Comparison of ENCODE assay signal across 19 cellular contexts in genomic region chr2:63661076-63661475, GRCh38.
DNase-seq lines count a peak whose midpoint lies in the region; ATAC-seq and TF ChIP-seq lines count a peak whose summit lies in the region.
"Had no signal": no experiment of that assay in that cellular context is flagged by ENCODE, and none has a peak within 500 bp of the region (broad histone marks: within the 10 kb centered on the region; RNA-seq: fewer than 3 reads in every experiment).

No MANE protein-coding gene starts in this region.

- H3K27ac Mint-ChIP-seq in mesothelial cell of epicardium: peak overlapping the region; percentile 30
- H3K27ac Mint-ChIP-seq in T-helper 2 cell treated with Interferon-gamma antibody and Interleukin-4, amounts not matched to agents 5 μg/mL and 100 μg/mL, for 36 hours: no peak overlapping the region
- H3K27ac Mint-ChIP-seq: activated CD8-positive, alpha-beta T cell treated with anti-CD3 and anti-CD28 coated beads, Interleukin-2, amount 10 ng/mL, durations not matched to agents 7 days and 5 days; activated naive CD4-positive, alpha-beta T cell treated with anti-CD3 and anti-CD28 coated beads, Interleukin-2, amount 10 ng/mL, durations not matched to agents 7 days and 5 days; dendritic cell treated with granulocyte-macrophage colony-stimulating factor and Interleukin-4, amounts not matched to agents 40 ng/mL and 50 ng/mL, for 4 days; IgD-negative memory B cell had no signal

- DNase-seq in Daoy (ENCODE audit: low read depth): peak; percentile 31
- peak; percentile 64 for DNase-seq in M059J (ENCODE audit: low read depth)
- peak; percentile 73 for DNase-seq in dedifferentiated amniotic fluid mesenchymal stem cell (ENCODE audit: extremely low spot score)
- DNase-seq in mesothelial cell of epicardium (ENCODE audit: low spot score in 2 of 2, unreplicated experiment in 2 of 2): no peak
- DNase-seq in glomerular visceral epithelial cell (ENCODE audit: extremely low spot score): no peak
- no peak for DNase-seq in activated gamma-delta T cell treated with Interleukin-2 at 50 U/mL for 16 hours
- DNase-seq in T-helper 2 cell treated with Interferon-gamma antibody and Interleukin-4, amounts not matched to agents 5 μg/mL and 100 μg/mL, for 36 hours (ENCODE audit: low spot score): no peak
- DNase-seq: activated CD8-positive, alpha-beta T cell treated with anti-CD3 and anti-CD28 coated beads, Interleukin-2, amount 10 ng/mL, durations not matched to agents 7 days and 5 days; activated naive CD4-positive, alpha-beta T cell treated with anti-CD3 and anti-CD28 coated beads, Interleukin-2, amount 10 ng/mL, durations not matched to agents 7 days and 5 days; Caco-2; GOT3; heart right ventricle; NCI-H2081; retina; substantia nigra had no signal

- no peaks in the 10 kb centered on the region for H3K36me3 Mint-ChIP-seq in mesothelial cell of epicardium
- H3K36me3 Mint-ChIP-seq in T-helper 2 cell treated with Interferon-gamma antibody and Interleukin-4, amounts not matched to agents 5 μg/mL and 100 μg/mL, for 36 hours (ENCODE audit: low read depth): no peaks in the 10 kb centered on the region
- H3K36me3 Mint-ChIP-seq: activated naive CD4-positive, alpha-beta T cell treated with anti-CD3 and anti-CD28 coated beads, Interleukin-2, amount 10 ng/mL, durations not matched to agents 7 days and 5 days; IgD-negative memory B cell had no signal

- no peak for TF ChIP-seq CTCF in mesothelial cell of epicardium (IDR thresholded peaks at IDR 0.05; ENCODE audit: unreplicated experiment)

- peaks cover 12% of the 10 kb centered on the region for H3K9me3 Mint-ChIP-seq in mesothelial cell of epicardium
- no peaks in the 10 kb centered on the region for H3K9me3 Mint-ChIP-seq in T-helper 2 cell treated with Interferon-gamma antibody and Interleukin-4, amounts not matched to agents 5 μg/mL and 100 μg/mL, for 36 hours
- H3K9me3 Mint-ChIP-seq: activated naive CD4-positive, alpha-beta T cell treated with anti-CD3 and anti-CD28 coated beads, Interleukin-2, amount 10 ng/mL, durations not matched to agents 7 days and 5 days; dendritic cell treated with granulocyte-macrophage colony-stimulating factor and Interleukin-4, amounts not matched to agents 40 ng/mL and 50 ng/mL, for 4 days; IgD-negative memory B cell had no signal

- H3K4me1 Mint-ChIP-seq in mesothelial cell of epicardium: peaks cover 7% of the 10 kb centered on the region
- H3K4me1 Mint-ChIP-seq in T-helper 2 cell treated with Interferon-gamma antibody and Interleukin-4, amounts not matched to agents 5 μg/mL and 100 μg/mL, for 36 hours (ENCODE audit: low read depth): no peaks in the 10 kb centered on the region
- H3K4me1 Mint-ChIP-seq: activated naive CD4-positive, alpha-beta T cell treated with anti-CD3 and anti-CD28 coated beads, Interleukin-2, amount 10 ng/mL, durations not matched to agents 7 days and 5 days; IgD-negative memory B cell had no signal

- no peaks in the 10 kb centered on the region for H3K27me3 Mint-ChIP-seq in mesothelial cell of epicardium (ENCODE audit: low read depth)
- H3K27me3 Mint-ChIP-seq in T-helper 2 cell treated with Interferon-gamma antibody and Interleukin-4, amounts not matched to agents 5 μg/mL and 100 μg/mL, for 36 hours (ENCODE audit: low read depth): peaks cover 8% of the 10 kb centered on the region
- H3K27me3 Mint-ChIP-seq: dendritic cell treated with granulocyte-macrophage colony-stimulating factor and Interleukin-4, amounts not matched to agents 40 ng/mL and 50 ng/mL, for 4 days had no signal

- ATAC-seq in HG03457 (IDR thresholded peaks at IDR 0.05; ENCODE audit: unreplicated experiment): no peak
- ATAC-seq: activated CD8-positive, alpha-beta T cell treated with anti-CD3 and anti-CD28 coated beads, Interleukin-2, amount 10 ng/mL, durations not matched to agents 7 days and 5 days; GM12878; heart right ventricle had no signal

- H3K4me3 Mint-ChIP-seq in mesothelial cell of epicardium: no peak overlapping the region
- no peak overlapping the region for H3K4me3 Mint-ChIP-seq in T-helper 2 cell treated with Interferon-gamma antibody and Interleukin-4, amounts not matched to agents 5 μg/mL and 100 μg/mL, for 36 hours
- H3K4me3 Mint-ChIP-seq: activated CD8-positive, alpha-beta T cell treated with anti-CD3 and anti-CD28 coated beads, Interleukin-2, amount 10 ng/mL, durations not matched to agents 7 days and 5 days; activated naive CD4-positive, alpha-beta T cell treated with anti-CD3 and anti-CD28 coated beads, Interleukin-2, amount 10 ng/mL, durations not matched to agents 7 days and 5 days; dendritic cell treated with granulocyte-macrophage colony-stimulating factor and Interleukin-4, amounts not matched to agents 40 ng/mL and 50 ng/mL, for 4 days; IgD-negative memory B cell had no signal

Comparison
In these comparisons a context has a peak if more than half of its experiments do, and no peak if none do; other contexts are left out.
1. DNase-seq: peak in Daoy (single experiment), M059J (single experiment) and dedifferentiated amniotic fluid mesenchymal stem cell (single experiment); none in mesothelial cell of epicardium (0 of 2), glomerular visceral epithelial cell (single experiment), activated gamma-delta T cell treated with Interleukin-2 at 50 U/mL for 16 hours (single experiment) and T-helper 2 cell treated with Interferon-gamma antibody and Interleukin-4, amounts not matched to agents 5 μg/mL and 100 μg/mL, for 36 hours (single experiment).